ENCODE assay signal across 1 cellular context in the genomic region with DNA sequence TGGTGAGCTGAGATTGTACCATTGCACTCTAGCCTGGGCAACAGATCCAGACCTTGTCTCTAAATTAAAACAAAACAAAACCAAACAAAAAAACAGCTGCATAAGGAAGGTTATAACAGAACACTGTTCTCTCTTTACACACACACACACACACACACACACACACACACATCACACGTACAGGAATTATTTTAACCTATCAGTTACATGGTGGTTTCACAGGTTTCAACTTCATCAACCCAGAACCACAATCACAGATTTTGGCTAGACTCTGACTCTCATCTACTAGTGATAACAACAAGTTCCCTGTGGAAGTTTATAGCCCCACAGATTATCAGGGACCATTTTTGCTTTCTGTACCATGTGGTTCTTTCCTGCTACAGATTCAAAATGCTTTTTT.
TF ChIP-seq lines count a peak whose summit lies in the region.

No MANE protein-coding gene starts in this region.

TF ChIP-seq in GM12878, 131 proteins besides CTCF, POLR2A, EP300 and RAD21:
- TF ChIP-seq NBN (IDR thresholded peaks at IDR 0.05) (peak; percentile 51; the same call in 1 of the 2 replicates), MTA3 (IDR thresholded peaks at IDR 0.05; ENCODE audit: borderline replicate concordance, low read length) (no peak), SPI1 (IDR thresholded peaks at IDR 0.05; ENCODE audit: borderline replicate concordance, insufficient read depth, low read depth, low read length) (no peak), ZSCAN29 (IDR thresholded peaks at IDR 0.05) (no peak), SRF (IDR thresholded peaks at IDR 0.05; ENCODE audit: low read depth in 2 of 2, low read length in 2 of 2) (no peak), IKZF1 (conservative IDR thresholded peaks at IDR 0.05) (0 out of 2 replicates have a peak, but pooled peaks have one; percentile 22), NR2F1 (conservative IDR thresholded peaks at IDR 0.05) (peak; percentile 4; the same call in 1 of the 2 replicates), IKZF2 (IDR thresholded peaks at IDR 0.05) (peak; percentile 48 to 51; a peak in 2 of 4 replicates), CEBPB (IDR thresholded peaks at IDR 0.05; ENCODE audit: borderline replicate concordance in 1 of 2, low read depth in 2 of 2, low read length in 2 of 2) (no peak), BACH1 (IDR thresholded peaks at IDR 0.05; ENCODE audit: borderline replicate concordance) (no peak)
TF ChIP-seq in GM12878: peak in this region for 4.
